Comparison of ENCODE assay signal across 16 cellular contexts in genomic region chr7:74573499-74573898, GRCh38.
"Had no signal": no experiment of that assay in that cellular context is flagged by ENCODE, and none has a peak within 500 bp of the region (broad histone marks: within the 10 kb centered on the region; RNA-seq: fewer than 3 reads in every experiment).

No MANE protein-coding gene starts in this region.

- ATAC-seq: activated CD8-positive, alpha-beta T cell treated with anti-CD3 and anti-CD28 coated beads for 36 hours; activated T-cell treated with anti-CD3 and anti-CD28 coated beads, Interleukin-2, amount 50 U/mL, for 4 hours; sciatic nerve; T-cell had no signal

- FAIRE-seq: astrocyte, colon had no signal

- H3K27me3 ChIP-seq: ovary, stomach had no signal

- H3K27ac Mint-ChIP-seq: activated CD8-positive, alpha-beta T cell treated with anti-CD3 and anti-CD28 coated beads for 36 hours; T-cell had no signal

- H3K27ac ChIP-seq: ovary, stomach, thoracic aorta had no signal

- H3K4me3 Mint-ChIP-seq: activated CD8-positive, alpha-beta T cell treated with anti-CD3 and anti-CD28 coated beads for 36 hours; activated T-cell treated with anti-CD3 and anti-CD28 coated beads, Interleukin-2, amount 50 U/mL, for 4 hours; nephron; T-cell had no signal

- H3K4me1 Mint-ChIP-seq: immature natural killer cell had no signal

- H3K9me3 Mint-ChIP-seq: activated CD8-positive, alpha-beta T cell treated with anti-CD3 and anti-CD28 coated beads for 36 hours; activated T-cell treated with anti-CD3 and anti-CD28 coated beads, Interleukin-2, amount 50 U/mL, for 4 hours; immature natural killer cell; nephron; T-cell had no signal

- H3K27me3 Mint-ChIP-seq: activated CD8-positive, alpha-beta T cell treated with anti-CD3 and anti-CD28 coated beads for 36 hours had no signal

- DNase-seq: activated CD8-positive, alpha-beta T cell treated with anti-CD3 and anti-CD28 coated beads for 36 hours; activated effector memory CD4-positive, alpha-beta T cell treated with Interleukin-2 at 50 U/mL for 16 hours; activated naive CD4-positive, alpha-beta T cell treated with anti-CD3 and anti-CD28 coated beads, Interleukin-2, amount 50 U/mL, for 16 hours; activated T-cell treated with anti-CD3 and anti-CD28 coated beads, Interleukin-2, amount 50 U/mL, for 4 hours; foreskin fibroblast; immature natural killer cell; ovary; stimulated activated CD4-positive, alpha-beta T cell treated with anti-CD3 and anti-CD28 coated beads, Interleukin-1b, Interleukin-23, amount 100 ng/mL, for 48 hours; stomach; T-cell; T-helper 9 cell had no signal

- H3K9me3 ChIP-seq: ovary, stomach, thoracic aorta had no signal

- H3K36me3 ChIP-seq: ovary, stomach, thoracic aorta had no signal

- H3K4me3 ChIP-seq: ovary, stomach, thoracic aorta had no signal

- H3K36me3 Mint-ChIP-seq: immature natural killer cell, T-cell had no signal
